ENCODE assay signal across 16 cellular contexts in the genomic region with DNA sequence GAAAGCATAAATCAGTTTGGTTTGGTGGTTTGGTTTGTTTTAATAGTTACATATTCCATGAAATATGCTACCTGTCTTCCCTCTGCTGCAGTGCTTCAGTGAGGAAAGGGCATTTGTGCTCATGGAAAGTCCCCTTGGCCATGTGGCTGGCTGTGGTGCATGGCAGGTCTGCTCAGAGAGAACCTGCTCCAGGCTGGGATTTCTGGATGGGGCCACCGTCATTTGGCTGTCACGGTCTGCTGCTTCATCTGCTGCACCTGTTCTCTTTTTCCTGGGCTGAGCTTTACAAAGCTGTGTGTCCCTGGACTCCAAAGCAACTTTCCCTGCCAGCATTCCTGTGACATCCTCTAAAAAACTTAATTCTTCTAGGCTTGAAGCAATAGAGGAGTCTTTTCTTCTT.
DNase-seq lines count a peak whose midpoint lies in the region; ATAC-seq lines count a peak whose summit lies in the region.
"Had no signal": no experiment of that assay in that cellular context is flagged by ENCODE, and none has a peak within 500 bp of the region (broad histone marks: within the 10 kb centered on the region; RNA-seq: fewer than 3 reads in every experiment).

No MANE protein-coding gene starts in this region.

- ATAC-seq in HG02763 (IDR thresholded peaks at IDR 0.05; ENCODE audit: unreplicated experiment) (peak; percentile 57), GM18517 (IDR thresholded peaks at IDR 0.05; ENCODE audit: unreplicated experiment) (no peak), HG03108 (IDR thresholded peaks at IDR 0.05; ENCODE audit: unreplicated experiment) (no peak)
- ATAC-seq: activated CD4-positive, alpha-beta T cell treated with anti-CD3 and anti-CD28 coated beads for 36 hours; left lobe of liver; Right ventricle myocardium inferior had no signal

- peak; percentile 37 for DNase-seq in DMS79 (lab: John Stamatoyannopoulos, UW)
- DNase-seq in NCI-H2196 (lab: John Stamatoyannopoulos, UW; ENCODE audit: unreplicated experiment) = peak; percentile 51
- DNase-seq in kidney tubule cell (ENCODE audit: low spot score) = peak; percentile 78
- no peak for DNase-seq in stimulated activated CD4-positive, alpha-beta T cell treated with anti-CD3 and anti-CD28 coated beads, Interleukin-2, amount 100 ng/mL, for 48 hours
- no peak for DNase-seq in activated T-cell treated with anti-CD3 and anti-CD28 coated beads, Interleukin-2, amount 50 U/mL, for 1 hour
- DNase-seq: activated CD4-positive, alpha-beta T cell treated with anti-CD3 and anti-CD28 coated beads for 36 hours; activated naive CD4-positive, alpha-beta T cell; colonic mucosa; HCEC 1CT; MV-4-11; stimulated activated CD4-positive, alpha-beta T cell treated with anti-CD3 and anti-CD28 coated beads, Interleukin-4, amount 100 ng/mL, for 4 hours had no signal

Comparison
In these comparisons a context has a peak if more than half of its experiments do, and no peak if none do; other contexts are left out.
1. DNase-seq: peak in DMS79 (single experiment), NCI-H2196 (single experiment) and kidney tubule cell (single experiment); none in stimulated activated CD4-positive, alpha-beta T cell treated with anti-CD3 and anti-CD28 coated beads, Interleukin-2, amount 100 ng/mL, for 48 hours (0 of 2) and activated T-cell treated with anti-CD3 and anti-CD28 coated beads, Interleukin-2, amount 50 U/mL, for 1 hour (single experiment).